In the genomic region with DNA sequence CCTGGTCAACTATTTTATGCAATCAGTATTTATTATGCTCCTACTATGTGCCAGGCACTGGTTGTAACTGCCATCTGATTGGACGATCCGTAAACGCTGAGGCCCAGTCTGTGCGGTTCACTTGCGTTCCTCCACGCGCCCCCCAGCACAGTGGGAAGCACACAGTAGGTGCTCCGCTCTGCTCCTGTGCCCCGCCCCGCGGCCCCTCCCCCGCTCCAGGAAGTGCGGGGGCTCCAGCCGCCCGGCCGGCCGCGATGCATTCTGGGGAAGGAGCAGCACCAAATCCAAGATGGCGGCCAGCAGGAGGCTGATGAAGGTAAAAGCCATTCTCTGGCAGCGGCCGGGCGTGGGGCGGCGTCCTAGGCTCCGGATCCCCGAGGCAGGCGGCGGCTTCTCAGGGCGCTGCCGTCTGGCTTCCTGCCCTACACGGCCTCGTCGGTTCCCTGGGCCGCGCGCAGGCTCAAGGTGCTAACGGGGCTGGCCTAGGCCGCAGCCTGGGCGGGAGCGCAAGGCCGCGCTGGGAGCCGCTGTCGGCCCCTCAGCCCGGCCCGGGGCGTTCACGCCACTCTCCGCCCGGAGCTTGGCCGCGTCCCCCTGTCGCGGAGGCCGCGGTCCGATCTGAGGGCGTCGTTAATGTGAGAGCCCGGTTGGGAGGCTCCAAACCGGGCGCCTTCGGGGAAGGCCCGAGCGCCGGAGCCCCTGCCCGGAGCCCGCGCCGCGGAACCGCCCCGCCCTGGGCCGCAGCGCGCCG, we compare ENCODE assay signal across 8 cellular contexts. TPM values are rescaled to one million over a fixed set of nuclear protein-coding genes. Genes with fewer than 3 reads are reported as not detected.
A peak's percentile ranks its signal among the peaks of the same experiment; 100 is the strongest.
DNase-seq lines count a peak whose midpoint lies in the region; ATAC-seq and TF ChIP-seq lines count a peak whose summit lies in the region.

A gene (plus strand): TSS at position 259 of the 751 bp plus-strand sequence. CDS start 31 bp downstream, at position 290.

- peak within 1 kb of the TSS; percentile 80 to 97 for H3K4me3 ChIP-seq in left lung

- no peak for TF ChIP-seq CTCF in GM10266 (IDR thresholded peaks at IDR 0.05; ENCODE audit: control insufficient read depth, insufficient read depth, low read depth, missing control alignments)
- TF ChIP-seq CTCF in left lung (IDR thresholded peaks at IDR 0.05) = no peak

- no peaks in the 10 kb centered on the region for H3K9me3 ChIP-seq in left lung

- no peaks in the 10 kb centered on the region for H3K36me3 ChIP-seq in left lung

- H3K4me1 ChIP-seq in left lung = peaks cover 22 to 43% of the 10 kb centered on the region in 2 donors

- intact Hi-C loops in left lung (cut with DNase I) = no loop called here

- H3K27ac ChIP-seq in left lung = peak within 1 kb of the TSS; percentile 89 to 95

- ATAC-seq in HG02938 (IDR thresholded peaks at IDR 0.05; ENCODE audit: unreplicated experiment) (peak; percentile 76), left lung (peak; percentile 95), HG03025 (IDR thresholded peaks at IDR 0.05; ENCODE audit: low FRiP score, unreplicated experiment) (no peak)

- DNase-seq in GM10266 (ENCODE audit: extremely low spot score) (peak; percentile 93), NCI-H748 (lab: John Stamatoyannopoulos, UW; ENCODE audit: unreplicated experiment) (peak; percentile 74), dermis blood vessel endothelial cell (peak; percentile 84), left lung (peak; percentile 89 to 97)
- DNase-seq in activated CD4-positive, alpha-beta T cell treated with anti-CD3 and anti-CD28 coated beads, Interleukin-2, amount 50 U/mL, for 48 hours = peak; percentile 83 to 88
- peak; percentile 86 to 88 for DNase-seq in stimulated activated CD4-positive, alpha-beta T cell treated with anti-CD3 and anti-CD28 coated beads, Interleukin-2, amount 100 ng/mL, for 24 hours

- H3K27me3 ChIP-seq in left lung = no peaks in the 10 kb centered on the region

RNA-seq across cellular contexts. Expression of the gene that starts here (rescaled TPM):
- 33.5 and 50.3 TPM in 2 replicates for total RNA-seq in dermis blood vessel endothelial cell
- 10 to 100 TPM; 51.9 to 52.8 TPM for total RNA-seq in left lung
